13 cellular contexts compared by ENCODE assay signal in genomic region chr6:125014157-125014957, GRCh38. TPM values are rescaled to one million over a fixed set of nuclear protein-coding genes. Genes with fewer than 3 reads are reported as not detected.
DNase-seq lines count a peak whose midpoint lies in the region; ATAC-seq and TF ChIP-seq lines count a peak whose summit lies in the region.
"Had no signal": no experiment of that assay in that cellular context is flagged by ENCODE, and none has a peak within 500 bp of the region (broad histone marks: within the 10 kb centered on the region; RNA-seq: fewer than 3 reads in every experiment).

No MANE protein-coding gene starts in this region.

- H3K4me3 ChIP-seq in choroid plexus epithelial cell (ENCODE audit: low read depth, low read length), result no peak overlapping the region
- no peak overlapping the region for H3K4me3 ChIP-seq in H7 (ENCODE audit: insufficient read depth, low read depth, low read length)
- H3K4me3 ChIP-seq in BE2C (ENCODE audit: low read depth, low read length), result no peak overlapping the region
- H3K4me3 ChIP-seq: psoas muscle had no signal

- TF ChIP-seq CTCF in choroid plexus epithelial cell (conservative IDR thresholded peaks at IDR 0.05; ENCODE audit: low read depth, low read length), result no peak
- no peak for TF ChIP-seq CTCF in omental fat pad (IDR thresholded peaks at IDR 0.05)
- TF ChIP-seq CTCF in BE2C (IDR thresholded peaks at IDR 0.05; ENCODE audit: low read depth, low read length), result no peak

- ATAC-seq in omental fat pad (ENCODE audit: low FRiP score), result peak; percentile 28
- ATAC-seq: psoas muscle had no signal

- no peak overlapping the region for H3K27ac ChIP-seq in substantia nigra (ENCODE audit: low read depth, low read length, poor library complexity, severe bottlenecking)
- H3K27ac ChIP-seq: psoas muscle had no signal

- H3K27me3 ChIP-seq in H7 (ENCODE audit: control insufficient read depth, insufficient read depth, low read length) (no peaks in the 10 kb centered on the region), BE2C (no peaks in the 10 kb centered on the region)

- no peaks in the 10 kb centered on the region for H3K4me1 ChIP-seq in BE2C

- H3K36me3 ChIP-seq in H7 (replicated peaks; ENCODE audit: control insufficient read depth, insufficient read depth, low read length) (no peaks in the 10 kb centered on the region), BE2C (no peaks in the 10 kb centered on the region)

- DNase-seq in NCI-H1417 (lab: John Stamatoyannopoulos, UW) (peak in 2 of 3 experiments; percentile 20 to 47), NCI-H1417 treated with DMSO at 0.1 percent for 48 hours (lab: John Stamatoyannopoulos, UW) (no peak), MV-4-11 (lab: John Stamatoyannopoulos, UW) (peak; percentile 58), choroid plexus epithelial cell (ENCODE audit: low read depth) (peak; percentile 87), omental fat pad (ENCODE audit: low spot score) (no peak), H7 (no peak), substantia nigra (lab: John Stamatoyannopoulos, UW) (no peak), BE2C (no peak)
- DNase-seq: 8988T, activated T-cell treated with anti-CD3 and anti-CD28 coated beads for 4 hours, immature natural killer cell, NCI-H2171, psoas muscle had no signal

- no peaks in the 10 kb centered on the region for H3K9me3 ChIP-seq in BE2C
- H3K9me3 ChIP-seq: psoas muscle had no signal

RNA-seq across cellular contexts. Expression of gene RNF217, which starts 52.1 kb away (rescaled TPM):
- 10 to 100 TPM; 30.7 to 61.1 (median 38.4) TPM for total RNA-seq in omental fat pad
- total RNA-seq in H7 (2014; rRNA removed; shearing (Covaris generic)), result 2.9 and 7.1 TPM in 2 replicates
- polyA plus RNA-seq in BE2C (2012; ENCODE audit: insufficient read depth, insufficient read length, low read depth), result 8.6 TPM

Comparison
In these comparisons a context has a peak if more than half of its experiments do, and no peak if none do; other contexts are left out.
1. DNase-seq: peak in NCI-H1417 (2 of 3), MV-4-11 (single experiment) and choroid plexus epithelial cell (single experiment); none in NCI-H1417 treated with DMSO at 0.1 percent for 48 hours (single experiment), omental fat pad (single experiment), H7 (single experiment), substantia nigra (0 of 49) and BE2C (single experiment).